Comparison of ENCODE assay signal across 29 cellular contexts in the genomic region with DNA sequence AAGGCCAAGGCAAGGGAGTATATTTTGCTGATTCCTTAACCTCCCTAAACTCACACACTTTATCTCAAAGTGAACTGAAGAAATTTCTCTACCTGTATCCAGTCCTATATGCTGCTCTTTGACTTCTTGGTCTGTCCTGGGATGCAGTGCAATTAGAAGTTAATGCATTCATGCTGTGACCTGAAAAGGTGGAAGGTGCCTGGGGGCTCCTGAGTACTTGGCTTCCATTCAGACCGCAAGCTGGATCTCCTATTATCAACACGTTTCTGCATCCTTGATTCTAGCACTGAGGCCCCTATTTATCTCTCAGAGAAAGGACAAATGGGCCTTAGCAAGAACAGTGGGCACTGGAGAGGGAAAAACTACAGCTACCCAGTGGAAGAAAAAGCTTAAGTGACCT. TPM values are rescaled to one million over a fixed set of nuclear protein-coding genes. Genes with fewer than 3 reads are reported as not detected.
"Had no signal": no experiment of that assay in that cellular context is flagged by ENCODE, and none has a peak within 500 bp of the region (broad histone marks: within the 10 kb centered on the region; RNA-seq: fewer than 3 reads in every experiment).

No MANE protein-coding gene starts in this region.

- DNase-seq: heart left ventricle; hypothalamus; kidney glomerular epithelial cell; left cardiac atrium; left lung; lower lobe of right lung; mammary epithelial cell; mesenchymal stem cell; naive B cell; natural killer cell; nephron progenitor cell; occipital lobe; right cardiac atrium; stimulated activated CD4-positive, alpha-beta T cell treated with anti-CD3 and anti-CD28 coated beads, Interleukin-12 subunit alpha, Interleukin-12 subunit beta, amount 100 ng/mL, for 4 hours; stimulated activated CD4-positive, alpha-beta T cell treated with anti-CD3 and anti-CD28 coated beads, Interleukin-15, amount 100 ng/mL, for 24 hours; stimulated activated CD4-positive, alpha-beta T cell treated with anti-CD3 and anti-CD28 coated beads, Interleukin-4, amount 100 ng/mL, for 24 hours; stimulated activated naive CD4-positive, alpha-beta T cell; tibial artery; trophoblast cell; upper lobe of right lung had no signal

- H3K4me3 Mint-ChIP-seq: mesothelial cell of epicardium; naive B cell; natural killer cell; nephron progenitor cell; neural progenitor cell; stimulated activated effector memory CD8-positive, alpha-beta T cell treated with anti-CD3 and anti-CD28 coated beads, Interleukin-12 subunit alpha, Interleukin-12 subunit beta, amount 100 ng/mL, for 72 hours; stimulated activated naive CD8-positive, alpha-beta T cell treated with anti-CD3 and anti-CD28 coated beads, Interleukin-15, Interleukin-2, amounts not matched to agents 100 ng/mL and 50 ng/mL, for 24 hours had no signal

- H3K4me1 Mint-ChIP-seq: mesothelial cell of epicardium; naive B cell; natural killer cell; nephron progenitor cell; stimulated activated effector memory CD8-positive, alpha-beta T cell treated with anti-CD3 and anti-CD28 coated beads, Interleukin-12 subunit alpha, Interleukin-12 subunit beta, amount 100 ng/mL, for 72 hours had no signal

- ATAC-seq: heart left ventricle; left cardiac atrium; left lung; lower lobe of right lung; natural killer cell; right cardiac atrium; sciatic nerve; stimulated activated effector memory CD8-positive, alpha-beta T cell treated with anti-CD3 and anti-CD28 coated beads, Interleukin-12 subunit alpha, Interleukin-12 subunit beta, amount 100 ng/mL, for 72 hours; upper lobe of right lung had no signal

- H3K9me3 Mint-ChIP-seq: neural progenitor cell; stimulated activated naive CD8-positive, alpha-beta T cell treated with anti-CD3 and anti-CD28 coated beads, Interleukin-15, Interleukin-2, amounts not matched to agents 100 ng/mL and 50 ng/mL, for 24 hours had no signal

- H3K27ac Mint-ChIP-seq: mesothelial cell of epicardium; naive B cell; natural killer cell; nephron progenitor cell; neural progenitor cell; progenitor cell of endocrine pancreas; stimulated activated effector memory CD8-positive, alpha-beta T cell treated with anti-CD3 and anti-CD28 coated beads, Interleukin-12 subunit alpha, Interleukin-12 subunit beta, amount 100 ng/mL, for 72 hours; stimulated activated naive CD8-positive, alpha-beta T cell treated with anti-CD3 and anti-CD28 coated beads, Interleukin-15, Interleukin-2, amounts not matched to agents 100 ng/mL and 50 ng/mL, for 24 hours had no signal

- H3K36me3 Mint-ChIP-seq: mesothelial cell of epicardium; naive B cell; natural killer cell; neural progenitor cell; stimulated activated effector memory CD8-positive, alpha-beta T cell treated with anti-CD3 and anti-CD28 coated beads, Interleukin-12 subunit alpha, Interleukin-12 subunit beta, amount 100 ng/mL, for 72 hours had no signal

- H3K27me3 Mint-ChIP-seq: naive B cell; progenitor cell of endocrine pancreas; stimulated activated naive CD8-positive, alpha-beta T cell treated with anti-CD3 and anti-CD28 coated beads, Interleukin-15, Interleukin-2, amounts not matched to agents 100 ng/mL and 50 ng/mL, for 24 hours had no signal

RNA-seq across cellular contexts. Expression of a gene that starts 17.7 kb away (rescaled TPM):
- total RNA-seq: mammary epithelial cell, natural killer cell, osteocyte, pulmonary artery endothelial cell, renal cortical epithelial cell had no signal
